9 cellular contexts compared by ENCODE assay signal in genomic region chr6:156809034-156809433, GRCh38. TPM values are rescaled to one million over a fixed set of nuclear protein-coding genes. Genes with fewer than 3 reads are reported as not detected.
A peak's percentile ranks its signal among the peaks of the same experiment; 100 is the strongest.
DNase-seq lines count a peak whose midpoint lies in the region; ATAC-seq and TF ChIP-seq lines count a peak whose summit lies in the region.
"Had no signal": no experiment of that assay in that cellular context is flagged by ENCODE, and none has a peak within 500 bp of the region (broad histone marks: within the 10 kb centered on the region; RNA-seq: fewer than 3 reads in every experiment).

No MANE protein-coding gene starts in this region.

- peak; percentile 54 for DNase-seq in EH (ENCODE audit: low read depth)
- DNase-seq in GM20000 (ENCODE audit: low spot score): peak; percentile 51
- DNase-seq in cardiac fibroblast (ENCODE audit: low read depth in 2 of 2): peak; percentile 56 to 61
- peak; percentile 58 for DNase-seq in renal cortical epithelial cell (ENCODE audit: low read depth)
- DNase-seq in ecto neural progenitor cell (ENCODE audit: low spot score): no peak
- DNase-seq in stimulated activated naive CD4-positive, alpha-beta T cell treated with Interleukin-2 at 50 U/mL for 16 hours (lab: John Stamatoyannopoulos, UW): no peak
- no peak for DNase-seq in NCI-H2107 (lab: John Stamatoyannopoulos, UW)

- TF ChIP-seq CTCF in GM20000 (IDR thresholded peaks at IDR 0.05; ENCODE audit: extremely low read depth, missing control alignments) (no peak), cardiac fibroblast (IDR thresholded peaks at IDR 0.05; ENCODE audit: low read depth, low read length) (no peak)

- peak; percentile 87 for ATAC-seq in HG03469 (IDR thresholded peaks at IDR 0.05; ENCODE audit: unreplicated experiment)

- no peak overlapping the region for H3K4me3 ChIP-seq in cardiac fibroblast (replicated peaks in 1 of 2; ENCODE audit: low read depth in 2 of 2, low read length in 2 of 2)
- H3K4me3 ChIP-seq: body of pancreas had no signal

RNA-seq across cellular contexts. Expression of gene ARID1B, which starts 31.9 kb away (rescaled TPM):
- 16.7 and 75.8 TPM in 2 replicates for total RNA-seq in renal cortical epithelial cell

Comparison
In these comparisons a context has a peak if more than half of its experiments do, and no peak if none do; other contexts are left out.
1. DNase-seq: peak in EH (single experiment), GM20000 (single experiment), cardiac fibroblast (2 of 2) and renal cortical epithelial cell (single experiment); none in ecto neural progenitor cell (single experiment), stimulated activated naive CD4-positive, alpha-beta T cell treated with Interleukin-2 at 50 U/mL for 16 hours (single experiment) and NCI-H2107 (single experiment).